Comparison of ENCODE assay signal across 11 cellular contexts in the genomic region with DNA sequence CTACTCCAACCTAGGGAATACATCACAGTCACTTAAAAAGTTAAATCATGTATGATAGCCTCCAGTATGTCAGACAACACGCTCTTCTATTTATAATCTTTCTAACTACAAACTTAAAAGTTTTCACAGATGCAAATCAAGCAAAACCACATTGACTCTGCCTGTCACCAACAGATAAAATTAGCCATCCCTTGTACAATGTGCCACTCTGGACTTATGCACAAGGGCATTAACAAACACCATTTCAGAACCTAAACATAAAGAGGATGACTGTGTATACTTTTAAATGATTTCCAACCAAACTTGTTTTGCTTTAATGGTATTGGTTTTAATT. TPM values are rescaled to one million over a fixed set of nuclear protein-coding genes. Genes with fewer than 3 reads are reported as not detected.
DNase-seq lines count a peak whose midpoint lies in the region; ATAC-seq and TF ChIP-seq lines count a peak whose summit lies in the region.
"Had no signal": no experiment of that assay in that cellular context is flagged by ENCODE, and none has a peak within 500 bp of the region (broad histone marks: within the 10 kb centered on the region; RNA-seq: fewer than 3 reads in every experiment).

No MANE protein-coding gene starts in this region.

- DNase-seq in GM13976 (ENCODE audit: low spot score), result peak; percentile 9
- DNase-seq in NCI-H2081 treated with DMSO at 0.1 percent for 48 hours (lab: John Stamatoyannopoulos, UW), result no peak
- no peak for DNase-seq in activated CD8-positive, alpha-beta memory T cell treated with anti-CD3 and anti-CD28 coated beads for 24 hours
- DNase-seq in activated naive CD4-positive, alpha-beta T cell treated with anti-CD3 and anti-CD28 coated beads, Interleukin-2, amount 50 U/mL, for 16 hours, result no peak
- DNase-seq in NCI-H446 (lab: John Stamatoyannopoulos, UW), result no peak
- DNase-seq: DND-41, left colon had no signal

- in situ Hi-C loops in GM13976 (cut with MboI; ENCODE audit: low sequenced_read_pairs, unreplicated experiment), result no loop called here

- no peak for TF ChIP-seq CTCF in GM13976 (IDR thresholded peaks at IDR 0.05; ENCODE audit: borderline replicate concordance, control extremely low read depth, extremely low read depth, insufficient read depth, missing control alignments)

- H3K9me3 Mint-ChIP-seq in activated T-helper 17 cell treated with anti-CD3 and anti-CD28 coated beads, Interleukin-2, amount 50 U/mL, for 72 hours, result no peaks in the 10 kb centered on the region
- H3K9me3 Mint-ChIP-seq: activated T-helper 1 cell treated with anti-CD3 and anti-CD28 coated beads, Interleukin-12 subunit alpha, Interleukin-12 subunit beta, Interleukin-2, Interleukin-4 antibody, amounts not matched to agents 30 ng/mL and 10 ng/mL and 1 ng/mL, durations not matched to agents 14 hours and 24 hours and 36 hours had no signal

- peaks cover 58% of the 10 kb centered on the region for H3K4me1 Mint-ChIP-seq in activated T-helper 17 cell treated with anti-CD3 and anti-CD28 coated beads, Interleukin-2, amount 50 U/mL, for 72 hours

- H3K4me3 Mint-ChIP-seq in activated T-helper 17 cell treated with anti-CD3 and anti-CD28 coated beads, Interleukin-2, amount 50 U/mL, for 72 hours, result peak overlapping the region; percentile 49

- H3K27me3 Mint-ChIP-seq in activated T-helper 17 cell treated with anti-CD3 and anti-CD28 coated beads, Interleukin-2, amount 50 U/mL, for 72 hours, result no peaks in the 10 kb centered on the region

- ATAC-seq in GM21367 (IDR thresholded peaks at IDR 0.05; ENCODE audit: unreplicated experiment) (peak; percentile 50), HG03103 (IDR thresholded peaks at IDR 0.05; ENCODE audit: low read depth, unreplicated experiment) (peak; percentile 37)
- ATAC-seq in activated T-helper 17 cell treated with anti-CD3 and anti-CD28 coated beads, Interleukin-2, amount 50 U/mL, for 72 hours (replicated peaks), result peak; percentile 22
- ATAC-seq: left colon had no signal

- H3K36me3 Mint-ChIP-seq in activated T-helper 17 cell treated with anti-CD3 and anti-CD28 coated beads, Interleukin-2, amount 50 U/mL, for 72 hours (ENCODE audit: low read depth), result no peaks in the 10 kb centered on the region

- H3K27ac Mint-ChIP-seq in activated T-helper 17 cell treated with anti-CD3 and anti-CD28 coated beads, Interleukin-2, amount 50 U/mL, for 72 hours, result peak overlapping the region; percentile 75

RNA-seq across cellular contexts. Expression of a gene that starts 14.7 kb away (rescaled TPM):
- total RNA-seq in activated T-helper 17 cell treated with anti-CD3 and anti-CD28 coated beads, Interleukin-2, amount 50 U/mL, for 72 hours, result 10 to 100 TPM; 11.1 to 13.9 TPM

RNA-seq across cellular contexts. Expression of a gene that starts 14.9 kb away (rescaled TPM):
- 10 to 100 TPM; 15.3 to 17.7 TPM for total RNA-seq in activated T-helper 17 cell treated with anti-CD3 and anti-CD28 coated beads, Interleukin-2, amount 50 U/mL, for 72 hours
